28 cellular contexts compared by ENCODE assay signal in the genomic region with DNA sequence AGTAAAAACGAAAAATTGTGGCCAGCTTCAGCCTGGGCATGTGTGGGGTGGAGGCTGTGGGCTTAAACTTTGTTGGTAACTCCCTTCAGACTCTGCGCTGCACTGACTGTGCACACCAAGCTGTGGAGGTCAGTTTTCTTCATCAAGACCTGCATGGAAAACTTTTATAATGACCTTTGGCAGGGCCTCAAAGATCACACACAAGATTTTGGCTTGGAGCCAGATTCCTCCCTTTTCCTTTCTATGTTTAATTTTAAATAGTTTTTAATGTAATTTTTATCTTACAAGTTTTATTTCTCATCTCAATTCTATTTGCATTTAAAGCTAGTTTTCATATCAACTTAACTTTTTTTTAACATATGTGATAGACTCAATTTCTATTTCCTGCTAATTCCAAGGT.
A peak's percentile ranks its signal among the peaks of the same experiment; 100 is the strongest.
DNase-seq lines count a peak whose midpoint lies in the region; ATAC-seq, FAIRE-seq and TF ChIP-seq lines count a peak whose summit lies in the region.
"Had no signal": no experiment of that assay in that cellular context is flagged by ENCODE, and none has a peak within 500 bp of the region (broad histone marks: within the 10 kb centered on the region; RNA-seq: fewer than 3 reads in every experiment).

No MANE protein-coding gene starts in this region.

- no peak for TF ChIP-seq POLR2A in K562 (conservative IDR thresholded peaks at IDR 0.05)

- H2AFZ ChIP-seq in K562 (ENCODE audit: low read depth, low read length): no peak overlapping the region
- H2AFZ ChIP-seq: GM23338, PC-9 had no signal

- H3K9me1 ChIP-seq in K562 (ENCODE audit: control insufficient read depth, insufficient read depth, low read length): no peaks in the 10 kb centered on the region

- H3K27ac Mint-ChIP-seq in activated CD4-positive, alpha-beta T cell treated with anti-CD3 and anti-CD28 coated beads, Interleukin-2, amount 10 ng/mL, durations not matched to agents 7 days and 5 days: no peak overlapping the region
- H3K27ac Mint-ChIP-seq in mesothelial cell of epicardium: no peak overlapping the region
- H3K27ac Mint-ChIP-seq: CD8-positive, alpha-beta T cell; GM23338; HFFc6; T-cell had no signal

- no peaks in the 10 kb centered on the region for H3K79me2 ChIP-seq in K562 (ENCODE audit: control insufficient read depth, insufficient read depth, low read length)

- H4K20me1 ChIP-seq in K562 (replicated peaks; ENCODE audit: control insufficient read depth, insufficient read depth, low read length): no peaks in the 10 kb centered on the region

- FAIRE-seq in K562 (lab: Jason Lieb, UNC): no peak
- FAIRE-seq: A549 had no signal

- DNase-seq in NCI-H2171 treated with DMSO at 0.1 percent for 48 hours (lab: John Stamatoyannopoulos, UW): peak; percentile 9
- no peak for DNase-seq in NCI-H2171 (lab: John Stamatoyannopoulos, UW)
- peak; percentile 12 for DNase-seq in M059J (ENCODE audit: low read depth)
- DNase-seq in K562 (ENCODE audit: extremely low read depth in 1 of 4, low spot score in 3 of 4): no peak
- peak; percentile 1 for DNase-seq in left kidney (ENCODE audit: low read depth, low spot score)
- DNase-seq in OCI-M1 (lab: John Stamatoyannopoulos, UW): no peak
- DNase-seq in activated CD4-positive, alpha-beta T cell treated with anti-CD3 and anti-CD28 coated beads, Interleukin-2, amount 10 ng/mL, durations not matched to agents 7 days and 5 days: no peak
- DNase-seq in mesothelial cell of epicardium (ENCODE audit: low spot score in 2 of 2, unreplicated experiment in 2 of 2): no peak
- DNase-seq: AML-193; C1 segment of cervical spinal cord; Caco-2; CD8-positive, alpha-beta T cell; HFFc6; NCI-H1092; NCI-H1436 treated with DMSO at 0.1 percent for 48 hours; NCI-H187 treated with DMSO at 0.1 percent for 48 hours; NCI-H345; NCI-H510A treated with DMSO at 0.1 percent for 48 hours; NCI-H748 treated with DMSO at 0.1 percent for 48 hours; NK-92 treated with Interleukin-12 subunit alpha and Interleukin-12 subunit beta, amount 100 ng/mL, for 24 hours; PC-9; Right ventricle myocardium superior; RPMI8226; T-cell had no signal

- TF ChIP-seq CTCF in K562 (IDR thresholded peaks at IDR 0.05 in 2 of 3, conservative IDR thresholded peaks at IDR 0.05 in 1 of 3; ENCODE audit: insufficient read depth in 2 of 3, low read depth in 1 of 3, low read length in 3 of 3) (no peak), mesothelial cell of epicardium (IDR thresholded peaks at IDR 0.05; ENCODE audit: unreplicated experiment) (no peak)

- no peak overlapping the region for H3K4me2 ChIP-seq in K562 (ENCODE audit: insufficient read depth, low read length)
- H3K4me2 ChIP-seq: A549, GM23338, KMS-11, PC-9 had no signal

- CTCF ChIA-PET in K562 (lab: Yijun Ruan, JAX; ENCODE audit: low intra/inter-chr PET ratio): no interaction called here
- CTCF ChIA-PET in activated CD4-positive, alpha-beta T cell treated with anti-CD3 and anti-CD28 coated beads, Interleukin-2, amount 10 ng/mL, durations not matched to agents 7 days and 5 days (lab: Charles Lee): interaction anchor here (1.0 kb wide), 1 partner anchor 13 kb away, joined by 3 read pairs; no protein-coding TSS in a partner anchor

- H3K9me3 ChIP-seq in K562 (replicated peaks; ENCODE audit: control insufficient read depth, insufficient read depth, low read depth, low read length): no peaks in the 10 kb centered on the region
- H3K9me3 ChIP-seq: A549, Caco-2, HAP-1 had no signal

- POLR2A ChIA-PET in K562 (lab: Yijun Ruan, JAX): interaction anchor here (0.6 kb wide), 1 partner anchor 119 kb away, joined by 3 read pairs; no protein-coding TSS in a partner anchor
- POLR2A ChIA-PET in activated CD4-positive, alpha-beta T cell treated with anti-CD3 and anti-CD28 coated beads, Interleukin-2, amount 10 ng/mL, durations not matched to agents 7 days and 5 days (lab: Charles Lee): no interaction called here

- H3K36me3 ChIP-seq in K562 (ENCODE audit: control insufficient read depth, insufficient read depth, low read length): no peaks in the 10 kb centered on the region
- H3K36me3 ChIP-seq: HAP-1 had no signal

- no peaks in the 10 kb centered on the region for H3K27me3 ChIP-seq in K562 (ENCODE audit: control insufficient read depth in 2 of 2, insufficient read depth in 2 of 2, low read length in 2 of 2)

- H3K4me1 Mint-ChIP-seq in activated CD4-positive, alpha-beta T cell treated with anti-CD3 and anti-CD28 coated beads, Interleukin-2, amount 10 ng/mL, durations not matched to agents 7 days and 5 days: no peaks in the 10 kb centered on the region
- H3K4me1 Mint-ChIP-seq in mesothelial cell of epicardium: peaks cover 9% of the 10 kb centered on the region
- H3K4me1 Mint-ChIP-seq: GM23338, T-cell had no signal

- BruUV-seq in K562 (replicated peaks; lab: Mats Ljungman, UMichigan): no TSS peak

- no peak overlapping the region for H3K9ac ChIP-seq in K562 (ENCODE audit: insufficient read depth in 1 of 2, low read depth in 2 of 2, low read length in 2 of 2)
- H3K9ac ChIP-seq: KMS-11 had no signal

- ATAC-seq in K562: no peak
- ATAC-seq: A549; CD8-positive, alpha-beta T cell; GM23338; T-cell had no signal

- no peak for TF ChIP-seq RAD21 in K562 (CRISPR knock-in tag; conservative IDR thresholded peaks at IDR 0.05 in 1 of 2, IDR thresholded peaks at IDR 0.05 in 1 of 2)

- no peaks in the 10 kb centered on the region for H3K27me3 Mint-ChIP-seq in activated CD4-positive, alpha-beta T cell treated with anti-CD3 and anti-CD28 coated beads, Interleukin-2, amount 10 ng/mL, durations not matched to agents 7 days and 5 days
- H3K27me3 Mint-ChIP-seq in mesothelial cell of epicardium (ENCODE audit: low read depth): no peaks in the 10 kb centered on the region
- H3K27me3 Mint-ChIP-seq: T-cell had no signal

- in situ Hi-C loops in K562 (cut with MboI): no loop called here

- WGBS in K562 (ENCODE audit: insufficient coverage, low coverage, missing lambda C conversion rate): 3% methylated on average over 2 of the region's 2 CpGs

- H3K27ac ChIP-seq in K562 (ENCODE audit: extremely low read depth, low read depth, low read length): no peak overlapping the region
- H3K27ac ChIP-seq: A549, KMS-11, PC-9 had no signal

- no peak overlapping the region for H3K4me3 ChIP-seq in K562
- H3K4me3 ChIP-seq: A549, GM23338, HAP-1, PC-9 had no signal

- intact Hi-C loops in K562 (cut with micrococcal nuclease): no loop called here

- peaks cover 5% of the 10 kb centered on the region for H3K9me3 Mint-ChIP-seq in activated CD4-positive, alpha-beta T cell treated with anti-CD3 and anti-CD28 coated beads, Interleukin-2, amount 10 ng/mL, durations not matched to agents 7 days and 5 days
- no peaks in the 10 kb centered on the region for H3K9me3 Mint-ChIP-seq in mesothelial cell of epicardium
- H3K9me3 Mint-ChIP-seq: GM23338 had no signal

- no peaks in the 10 kb centered on the region for H3K4me1 ChIP-seq in K562 (replicated peaks in 1 of 2; ENCODE audit: control insufficient read depth in 2 of 2, insufficient read depth in 2 of 2, low read length in 2 of 2)
- H3K4me1 ChIP-seq: A549, Caco-2, HAP-1 had no signal

- no peak for TF ChIP-seq EP300 in K562 (IDR thresholded peaks at IDR 0.05; ENCODE audit: low read length)

- no peak overlapping the region for H3K4me3 Mint-ChIP-seq in activated CD4-positive, alpha-beta T cell treated with anti-CD3 and anti-CD28 coated beads, Interleukin-2, amount 10 ng/mL, durations not matched to agents 7 days and 5 days
- H3K4me3 Mint-ChIP-seq in mesothelial cell of epicardium: no peak overlapping the region
- H3K4me3 Mint-ChIP-seq: CD8-positive, alpha-beta T cell; GM23338; HFFc6; T-cell had no signal

- no peaks in the 10 kb centered on the region for H3K36me3 Mint-ChIP-seq in activated CD4-positive, alpha-beta T cell treated with anti-CD3 and anti-CD28 coated beads, Interleukin-2, amount 10 ng/mL, durations not matched to agents 7 days and 5 days (ENCODE audit: low read depth)
- no peaks in the 10 kb centered on the region for H3K36me3 Mint-ChIP-seq in mesothelial cell of epicardium
- H3K36me3 Mint-ChIP-seq: CD8-positive, alpha-beta T cell; T-cell had no signal

TF ChIP-seq in K562, 482 proteins besides CTCF, POLR2A, EP300 and RAD21 (continues in another document):
- TF ChIP-seq, protein P1, sequence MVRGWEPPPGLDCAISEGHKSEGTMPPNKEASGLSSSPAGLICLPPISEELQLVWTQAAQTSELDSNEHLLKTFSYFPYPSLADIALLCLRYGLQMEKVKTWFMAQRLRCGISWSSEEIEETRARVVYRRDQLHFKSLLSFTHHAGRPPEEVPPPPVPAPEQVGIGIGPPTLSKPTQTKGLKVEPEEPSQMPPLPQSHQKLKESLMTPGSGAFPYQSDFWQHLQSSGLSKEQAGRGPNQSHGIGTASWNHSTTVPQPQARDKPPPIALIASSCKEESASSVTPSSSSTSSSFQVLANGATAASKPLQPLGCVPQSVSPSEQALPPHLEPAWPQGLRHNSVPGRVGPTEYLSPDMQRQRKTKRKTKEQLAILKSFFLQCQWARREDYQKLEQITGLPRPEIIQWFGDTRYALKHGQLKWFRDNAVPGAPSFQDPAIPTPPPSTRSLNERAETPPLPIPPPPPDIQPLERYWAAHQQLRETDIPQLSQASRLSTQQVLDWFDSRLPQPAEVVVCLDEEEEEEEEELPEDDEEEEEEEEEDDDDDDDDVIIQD (CRISPR knock-in tag; IDR thresholded peaks at IDR 0.05): no peak
- peak; percentile 60 for TF ChIP-seq NFIX (CRISPR knock-in tag; IDR thresholded peaks at IDR 0.05; ENCODE audit: low read depth)
- TF ChIP-seq, protein P2, sequence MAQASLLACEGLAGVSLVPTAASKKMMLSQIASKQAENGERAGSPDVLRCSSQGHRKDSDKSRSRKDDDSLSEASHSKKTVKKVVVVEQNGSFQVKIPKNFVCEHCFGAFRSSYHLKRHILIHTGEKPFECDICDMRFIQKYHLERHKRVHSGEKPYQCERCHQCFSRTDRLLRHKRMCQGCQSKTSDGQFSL (CRISPR knock-in tag; IDR thresholded peaks at IDR 0.05): no peak
- TF ChIP-seq, protein P2 (tag; IDR thresholded peaks at IDR 0.05): no peak
- no peak for TF ChIP-seq HMG20B (CRISPR knock-in tag; IDR thresholded peaks at IDR 0.05)

Comparison
In these comparisons a context has a peak if more than half of its experiments do, and no peak if none do; other contexts are left out.
1. DNase-seq: peak in NCI-H2171 treated with DMSO at 0.1 percent for 48 hours (single experiment), M059J (single experiment) and left kidney (single experiment); none in NCI-H2171 (single experiment), K562 (0 of 4), OCI-M1 (single experiment), activated CD4-positive, alpha-beta T cell treated with anti-CD3 and anti-CD28 coated beads, Interleukin-2, amount 10 ng/mL, durations not matched to agents 7 days and 5 days (single experiment) and mesothelial cell of epicardium (0 of 2).